Comparison of ENCODE assay signal across 22 cellular contexts in genomic region chr1:63759778-63760177, GRCh38. TPM values are rescaled to one million over a fixed set of nuclear protein-coding genes. Genes with fewer than 3 reads are reported as not detected.
DNase-seq lines count a peak whose midpoint lies in the region; ATAC-seq, FAIRE-seq and TF ChIP-seq lines count a peak whose summit lies in the region.
"Had no signal": no experiment of that assay in that cellular context is flagged by ENCODE, and none has a peak within 500 bp of the region (broad histone marks: within the 10 kb centered on the region; RNA-seq: fewer than 3 reads in every experiment).

No MANE protein-coding gene starts in this region.

- H3K79me2 ChIP-seq in HepG2 (ENCODE audit: insufficient read depth, low read length) = no peaks in the 10 kb centered on the region

- no peak for FAIRE-seq in HepG2 (lab: Jason Lieb, UNC)
- FAIRE-seq: A549, D721Med, G401.6, GM12891, GM19239 had no signal

- H4K20me1 ChIP-seq in HepG2 (ENCODE audit: insufficient read depth, low read length) = no peaks in the 10 kb centered on the region
- H4K20me1 ChIP-seq: BLaER1 treated with 17β-estradiol and CSF1 and Interleukin-3, amounts not matched to agents 10 nM and 100 nM had no signal

- intact Hi-C loops in HepG2 (cut with micrococcal nuclease; ENCODE audit: unreplicated experiment) = no loop called here
- intact Hi-C loops in right lobe of liver (cut with DNase I) = no loop called here
- intact Hi-C loops in aorta (cut with DNase I) = no loop called here
- intact Hi-C loops in esophagus muscularis mucosa (cut with DNase I) = no loop called here

- no peaks in the 10 kb centered on the region for H3K36me3 ChIP-seq in HepG2 (replicated peaks in 1 of 2; ENCODE audit: control insufficient read depth in 1 of 2, insufficient read depth in 2 of 2, low read length in 2 of 2)
- no peaks in the 10 kb centered on the region for H3K36me3 ChIP-seq in right lobe of liver
- H3K36me3 ChIP-seq in aorta (ENCODE audit: control insufficient read depth in 1 of 2, insufficient read depth in 2 of 2, low read length in 1 of 2) = no peaks in the 10 kb centered on the region
- no peaks in the 10 kb centered on the region for H3K36me3 ChIP-seq in esophagus muscularis mucosa
- H3K36me3 ChIP-seq: BLaER1 treated with 17β-estradiol and CSF1 and Interleukin-3, amounts not matched to agents 10 nM and 100 nM had no signal

- ATAC-seq in HepG2 (no peak), right lobe of liver (no peak), aorta (ENCODE audit: low FRiP score) (no peak)
- ATAC-seq: A549; CD8-positive, alpha-beta T cell had no signal

- POLR2A ChIA-PET in HepG2 (lab: Yijun Ruan, JAX) = no interaction called here

- H3K4me1 ChIP-seq in HepG2 (ENCODE audit: insufficient read depth, low read length) (no peaks in the 10 kb centered on the region), right lobe of liver (no peaks in the 10 kb centered on the region), aorta (ENCODE audit: control insufficient read depth in 1 of 2, insufficient read depth in 2 of 2, low read length in 2 of 2) (no peaks in the 10 kb centered on the region), esophagus muscularis mucosa (no peaks in the 10 kb centered on the region)
- H3K4me1 ChIP-seq: A549, Caco-2 had no signal

- TF ChIP-seq RAD21 in HepG2 (CRISPR knock-in tag; IDR thresholded peaks at IDR 0.05) = no peak

- in situ Hi-C loops in HepG2 (cut with HindIII; ENCODE audit: extremely low pct_ligation_motif_present, low pct_unique_long_range_greater_than_20kb) = no loop called here

- no peak for TF ChIP-seq CTCF in HepG2 (CRISPR knock-in tag; IDR thresholded peaks at IDR 0.05)
- TF ChIP-seq CTCF in right lobe of liver (IDR thresholded peaks at IDR 0.05) = no peak
- no peak for TF ChIP-seq CTCF in esophagus muscularis mucosa (IDR thresholded peaks at IDR 0.05)

- 0 out of 5 replicates have a peak, but pooled peaks cover 0 to 3% of the 10 kb centered on the region in 2 experiments for H3K27me3 ChIP-seq in HepG2 (ENCODE audit: control insufficient read depth in 1 of 2, insufficient read depth in 2 of 2, low read length in 2 of 2)
- H3K27me3 ChIP-seq in right lobe of liver = no peaks in the 10 kb centered on the region
- no peaks in the 10 kb centered on the region for H3K27me3 ChIP-seq in aorta (ENCODE audit: control insufficient read depth in 1 of 2, insufficient read depth in 2 of 2, low read length in 1 of 2)
- H3K27me3 ChIP-seq in esophagus muscularis mucosa = no peaks in the 10 kb centered on the region
- H3K27me3 ChIP-seq: BLaER1 treated with 17β-estradiol and CSF1 and Interleukin-3, amounts not matched to agents 10 nM and 100 nM had no signal

- H3K27ac ChIP-seq in HepG2 (ENCODE audit: extremely low read length, insufficient read depth, low read length) = no peak overlapping the region
- no peak overlapping the region for H3K27ac ChIP-seq in right lobe of liver
- no peak overlapping the region for H3K27ac ChIP-seq in aorta (ENCODE audit: low read depth in 1 of 2, low read length in 2 of 2)
- no peak overlapping the region for H3K27ac ChIP-seq in esophagus muscularis mucosa (replicated peaks in 1 of 4)
- H3K27ac ChIP-seq: 22Rv1; A549; BLaER1 treated with 17β-estradiol and CSF1 and Interleukin-3, amounts not matched to agents 10 nM and 100 nM; C4-2B had no signal

- TF ChIP-seq POLR2A in HepG2 (IDR thresholded peaks at IDR 0.05; ENCODE audit: insufficient read depth in 1 of 2, low read depth in 2 of 2, low read length in 2 of 2) (no peak), right lobe of liver (IDR thresholded peaks at IDR 0.05) (no peak), esophagus muscularis mucosa (IDR thresholded peaks at IDR 0.05; ENCODE audit: low read depth) (no peak)

- TF ChIP-seq EP300 in HepG2 (IDR thresholded peaks at IDR 0.05; ENCODE audit: low read depth in 2 of 2, low read length in 2 of 2) (no peak), HepG2 (CRISPR knock-in tag; IDR thresholded peaks at IDR 0.05; ENCODE audit: borderline replicate concordance) (no peak), esophagus muscularis mucosa (IDR thresholded peaks at IDR 0.05) (no peak)

- DNase-seq in HepG2 (ENCODE audit: low spot score) (no peak), right lobe of liver (no peak), NOMO-1 treated with dmso at 0.1 percent for 144 hours (lab: John Stamatoyannopoulos, UW; ENCODE audit: unreplicated experiment) (peak; percentile 3), SKM-1 treated with dmso at 0.1 percent for 144 hours (lab: John Stamatoyannopoulos, UW; ENCODE audit: unreplicated experiment) (peak; percentile 32), aorta (no peak), esophagus muscularis mucosa (ENCODE audit: extremely low spot score) (no peak)
- DNase-seq in stimulated activated CD4-positive, alpha-beta T cell treated with anti-CD3 and anti-CD28 coated beads, Interleukin-2, amount 100 ng/mL, for 48 hours = no peak
- DNase-seq: AML-193; Caco-2; Calu3; CD4-positive, alpha-beta T cell; CD8-positive, alpha-beta T cell; DMS79 treated with DMSO at 0.1 percent for 48 hours; GF-D8 had no signal

- CTCF ChIA-PET in HepG2 (lab: Yijun Ruan, JAX; ENCODE audit: low intra/inter-chr PET ratio, low total read pairs) = no interaction called here

- no peak overlapping the region for H3K9ac ChIP-seq in HepG2 (ENCODE audit: insufficient read depth, low read depth, low read length)
- H3K9ac ChIP-seq: BLaER1 treated with 17β-estradiol and CSF1 and Interleukin-3, amounts not matched to agents 10 nM and 100 nM had no signal

- H3K9me3 ChIP-seq in HepG2 (ENCODE audit: low read length) = no peaks in the 10 kb centered on the region
- no peaks in the 10 kb centered on the region for H3K9me3 ChIP-seq in right lobe of liver
- H3K9me3 ChIP-seq in aorta (ENCODE audit: control insufficient read depth, low read length) = no peaks in the 10 kb centered on the region
- no peaks in the 10 kb centered on the region for H3K9me3 ChIP-seq in esophagus muscularis mucosa
- H3K9me3 ChIP-seq: A549, Caco-2 had no signal

- H3K4me2 ChIP-seq in HepG2 (ENCODE audit: low read depth, low read length) = no peak overlapping the region
- H3K4me2 ChIP-seq: A549 had no signal

- no TSS peak for BruUV-seq in HepG2 (replicated peaks; lab: Mats Ljungman, UMichigan)

- H2AFZ ChIP-seq in HepG2 (ENCODE audit: low read length) = no peak overlapping the region

- H3K4me3 ChIP-seq in HepG2 (replicated peaks in 1 of 3; ENCODE audit: insufficient read depth in 1 of 3, low read depth in 2 of 3, low read length in 3 of 3) = no peak overlapping the region
- H3K4me3 ChIP-seq in right lobe of liver = no peak overlapping the region
- no peak overlapping the region for H3K4me3 ChIP-seq in aorta (ENCODE audit: low read length in 2 of 2)
- no peak overlapping the region for H3K4me3 ChIP-seq in esophagus muscularis mucosa
- H3K4me3 ChIP-seq: A549; BLaER1 treated with 17β-estradiol and CSF1 and Interleukin-3, amounts not matched to agents 10 nM and 100 nM had no signal

TF ChIP-seq in HepG2, 621 proteins besides CTCF, POLR2A, EP300 and RAD21:
- TF ChIP-seq NFYB (CRISPR knock-in tag; IDR thresholded peaks at IDR 0.05) (no peak), CREB1 (IDR thresholded peaks at IDR 0.05) (peak; percentile 50; the same call in 1 of the 2 replicates), CREB1 (CRISPR knock-in tag; IDR thresholded peaks at IDR 0.05) (no peak)

RNA-seq across cellular contexts. Expression of gene ROR1, which starts 14.0 kb away (rescaled TPM):
- 1.6 and 2.3 TPM in 2 replicates for total RNA-seq in HepG2 (2016; rRNA removed; fragmentation: Illumina TruSeq; extraction: Trizol)
- total RNA-seq in HepG2 (2016; cell fraction: cytosol; rRNA removed; fragmentation: Illumina TruSeq; extraction: Trizol; ENCODE audit: low read depth) = 1.6 and 3.0 TPM in 2 replicates
- total RNA-seq in HepG2 (2016; cell fraction: insoluble cytoplasmic fraction; rRNA removed; fragmentation: Illumina TruSeq; extraction: Trizol) = 1.5 and 2.0 TPM in 2 replicates
- total RNA-seq in HepG2 (2016; cell fraction: membrane; rRNA removed; fragmentation: Illumina TruSeq; extraction: Trizol) = 0.79 and 1.0 TPM in 2 replicates
- 2.9 and 3.2 TPM in 2 replicates for total RNA-seq in HepG2 (2016; cell fraction: nucleus; rRNA removed; fragmentation: Illumina TruSeq; extraction: Trizol)
- polyA plus RNA-seq in HepG2 (2011; rRNA removed) = 0.58 and 0.67 TPM in 2 replicates
- polyA plus RNA-seq in HepG2 (2011; cell fraction: cytosol; rRNA removed) = 0.55 and 0.59 TPM in 2 replicates
- polyA plus RNA-seq in HepG2 (2011; cell fraction: nucleus; rRNA removed) = 0.19 and 0.37 TPM in 2 replicates
- polyA plus RNA-seq in HepG2 (2012) = 0.31 and 0.60 TPM in 2 replicates
- polyA plus RNA-seq in HepG2 (2016; cell fraction: cytosol; fragmentation: Illumina TruSeq; extraction: Trizol; ENCODE audit: low read depth) = 0.08 and 0.14 TPM in 2 replicates
- polyA plus RNA-seq in HepG2 (2016; cell fraction: insoluble cytoplasmic fraction; fragmentation: Illumina TruSeq; extraction: Trizol; ENCODE audit: low read depth) = 1.5 TPM in 2 replicates
- 0.15 and 0.19 TPM in 2 replicates for polyA plus RNA-seq in HepG2 (2016; cell fraction: membrane; fragmentation: Illumina TruSeq; extraction: Trizol; ENCODE audit: low read depth)
- polyA plus RNA-seq in HepG2 (2016; cell fraction: nucleus; fragmentation: Illumina TruSeq; extraction: Trizol; ENCODE audit: insufficient read depth, low read depth) = 1.7 and 2.2 TPM in 2 replicates
- 2.0 and 4.4 TPM in 2 replicates for polyA minus RNA-seq in HepG2 (2011; rRNA and poly(A)+ RNA removed; ENCODE audit: low replicate concordance)
- polyA minus RNA-seq in HepG2 (2011; cell fraction: cytosol; rRNA and poly(A)+ RNA removed) = 0.99 and 1.6 TPM in 2 replicates
- 1.9 and 2.3 TPM in 2 replicates for polyA minus RNA-seq in HepG2 (2011; cell fraction: nucleus; rRNA and poly(A)+ RNA removed)
- total RNA-seq in right lobe of liver = under 1 TPM; 0.04 to 0.58 (median 0.37) TPM
- total RNA-seq in aorta = 10 to 100 TPM; 18.7 to 30.9 TPM
- 1 to 10 TPM; 4.0 to 4.2 TPM for polyA plus RNA-seq in aorta
- total RNA-seq in esophagus muscularis mucosa = 1 to 10 TPM; 5.1 to 7.3 (median 6.5) TPM
- total RNA-seq: CD4-positive, alpha-beta T cell; CD8-positive, alpha-beta T cell had no signal

Comparison
In these comparisons a context has a peak if more than half of its experiments do, and no peak if none do; other contexts are left out.
1. DNase-seq: peak in NOMO-1 treated with dmso at 0.1 percent for 144 hours (single experiment) and SKM-1 treated with dmso at 0.1 percent for 144 hours (single experiment); none in HepG2 (single experiment), right lobe of liver (0 of 3), aorta (0 of 2), esophagus muscularis mucosa (single experiment) and stimulated activated CD4-positive, alpha-beta T cell treated with anti-CD3 and anti-CD28 coated beads, Interleukin-2, amount 100 ng/mL, for 48 hours (0 of 2).